ENCODE assay signal across 1 cellular context in genomic region chr6:70957284-70957617, GRCh38.
TF ChIP-seq lines count a peak whose summit lies in the region.

No MANE protein-coding gene starts in this region.

TF ChIP-seq in GM23338, 12 proteins besides CTCF, POLR2A, EP300 and RAD21 (continued from another document):
- no peak for TF ChIP-seq STAT1 (IDR thresholded peaks at IDR 0.05; ENCODE audit: unreplicated experiment)
